ENCODE assay signal across 11 cellular contexts in the genomic region with DNA sequence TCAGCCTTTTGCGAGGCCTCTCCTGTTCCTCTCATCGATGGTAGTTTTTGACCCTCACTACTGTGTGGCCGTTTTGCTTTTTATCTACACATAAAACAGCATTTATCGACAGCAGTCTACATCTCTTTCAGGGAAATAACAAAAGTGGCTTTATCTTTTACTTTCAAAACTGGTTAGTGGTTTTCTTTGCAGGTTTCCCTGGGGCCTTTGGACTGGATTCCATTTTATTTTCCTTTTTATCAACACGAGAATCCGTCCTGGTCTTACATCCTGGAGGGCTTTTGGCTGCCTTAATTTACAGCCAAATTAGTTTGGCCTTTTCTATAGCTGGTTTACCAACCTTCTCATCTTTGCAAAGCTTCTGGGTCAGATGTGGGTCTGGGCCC. TPM values are rescaled to one million over a fixed set of nuclear protein-coding genes. Genes with fewer than 3 reads are reported as not detected.
DNase-seq lines count a peak whose midpoint lies in the region; ATAC-seq and TF ChIP-seq lines count a peak whose summit lies in the region.
"Had no signal": no experiment of that assay in that cellular context is flagged by ENCODE, and none has a peak within 500 bp of the region (broad histone marks: within the 10 kb centered on the region; RNA-seq: fewer than 3 reads in every experiment).

No MANE protein-coding gene starts in this region.

- H3K4me3 ChIP-seq in adrenal gland (peak overlapping the region in 3 of 4 donors; percentile 54 to 67 (median 62)), lower lobe of right lung (peak overlapping the region; percentile 55)

- DNase-seq in activated T-cell treated with anti-CD3 and anti-CD28 coated beads, Interleukin-2, amount 50 U/mL, for 4 hours, result no peak
- DNase-seq in activated T-cell treated with anti-CD3 and anti-CD28 coated beads, Interleukin-2, amount 50 U/mL, for 1 hour, result no peak
- DNase-seq in adrenal gland (no peak), lower lobe of right lung (no peak), type B pancreatic cell (ENCODE audit: extremely low spot score, unreplicated experiment) (no peak), NCI-H1105 (lab: John Stamatoyannopoulos, UW) (no peak), GOT3 (lab: John Stamatoyannopoulos, UW) (no peak)
- DNase-seq in activated effector memory CD4-positive, alpha-beta T cell treated with anti-CD3 and anti-CD28 coated beads, Interleukin-2, amount 50 U/mL, for 16 hours, result no peak

- no peak for TF ChIP-seq CTCF in adrenal gland (IDR thresholded peaks at IDR 0.05)
- TF ChIP-seq CTCF in lower lobe of right lung (IDR thresholded peaks at IDR 0.05), result no peak
- TF ChIP-seq CTCF in type B pancreatic cell (conservative IDR thresholded peaks at IDR 0.05), result no peak

- TF ChIP-seq POLR2A in adrenal gland (IDR thresholded peaks at IDR 0.05), result no peak

- H3K27ac Mint-ChIP-seq in type B pancreatic cell, result no peak overlapping the region

- no peak for ATAC-seq in activated T-cell treated with anti-CD3 and anti-CD28 coated beads, Interleukin-2, amount 50 U/mL, for 4 hours
- no peak for ATAC-seq in lower lobe of right lung

- no peaks in the 10 kb centered on the region for H3K9me3 ChIP-seq in adrenal gland (replicated peaks in 1 of 3)
- H3K9me3 ChIP-seq in lower lobe of right lung, result no peaks in the 10 kb centered on the region

- H3K27ac ChIP-seq in adrenal gland, result peak overlapping the region; percentile 81 to 91 (median 89)
- peak overlapping the region; percentile 79 for H3K27ac ChIP-seq in lower lobe of right lung

- 40 to 44% (median 43%) methylated on average over 6 of the region's 6 CpGs for WGBS in adrenal gland, 4 donors

- H3K4me1 ChIP-seq in adrenal gland (replicated peaks in 1 of 2), result peaks cover 6 to 28% of the 10 kb centered on the region in 2 donors
- no peaks in the 10 kb centered on the region for H3K4me1 ChIP-seq in lower lobe of right lung

- peak overlapping the region; percentile 87 for H3K4me3 Mint-ChIP-seq in activated T-cell treated with anti-CD3 and anti-CD28 coated beads, Interleukin-2, amount 50 U/mL, for 4 hours
- peak overlapping the region; percentile 64 for H3K4me3 Mint-ChIP-seq in type B pancreatic cell

- no peaks in the 10 kb centered on the region for H3K27me3 ChIP-seq in adrenal gland
- H3K27me3 ChIP-seq in lower lobe of right lung (ENCODE audit: low read depth), result peaks cover 5% of the 10 kb centered on the region

- no peaks in the 10 kb centered on the region for H3K27me3 Mint-ChIP-seq in activated T-cell treated with anti-CD3 and anti-CD28 coated beads, Interleukin-2, amount 50 U/mL, for 4 hours (ENCODE audit: low read depth)
- no peaks in the 10 kb centered on the region for H3K27me3 Mint-ChIP-seq in type B pancreatic cell

- intact Hi-C loops in adrenal gland (cut with DNase I) (no loop called here), lower lobe of right lung (cut with DNase I) (no loop called here)

- peaks cover 17% of the 10 kb centered on the region for H3K4me1 Mint-ChIP-seq in activated T-cell treated with anti-CD3 and anti-CD28 coated beads, Interleukin-2, amount 50 U/mL, for 4 hours (ENCODE audit: low read depth)
- H3K4me1 Mint-ChIP-seq in type B pancreatic cell (ENCODE audit: unreplicated experiment), result peaks cover 11% of the 10 kb centered on the region

- H3K9me3 Mint-ChIP-seq in activated T-cell treated with anti-CD3 and anti-CD28 coated beads, Interleukin-2, amount 50 U/mL, for 4 hours, result peaks cover 3% of the 10 kb centered on the region
- peaks cover 4% of the 10 kb centered on the region for H3K9me3 Mint-ChIP-seq in type B pancreatic cell

- no peaks in the 10 kb centered on the region for H3K36me3 Mint-ChIP-seq in activated T-cell treated with anti-CD3 and anti-CD28 coated beads, Interleukin-2, amount 50 U/mL, for 4 hours (ENCODE audit: insufficient read depth)
- H3K36me3 Mint-ChIP-seq in type B pancreatic cell, result no peaks in the 10 kb centered on the region

- H3K36me3 ChIP-seq in adrenal gland (replicated peaks in 1 of 2) (peaks cover 0 to under 1% of the 10 kb centered on the region in 2 donors), lower lobe of right lung (no peaks in the 10 kb centered on the region)

RNA-seq across cellular contexts. Expression of gene PKD2L2, which starts 0.8 kb away (rescaled TPM):
- not detected for total RNA-seq in activated T-cell treated with anti-CD3 and anti-CD28 coated beads, Interleukin-2, amount 50 U/mL, for 4 hours
- total RNA-seq in adrenal gland (under 1 TPM in 4 of 8 donors, not detected in 4; 0.14 to 0.52 (median 0.48) TPM), lower lobe of right lung (not detected), type B pancreatic cell (ENCODE audit: low replicate concordance) (not detected in 2 replicates)
- under 1 TPM in 2 of 3 donors, not detected in 1; 0.17 to 0.66 TPM for polyA plus RNA-seq in adrenal gland
- total RNA-seq: subcutaneous adipose tissue had no signal
- polyA plus RNA-seq: BJ had no signal

RNA-seq across cellular contexts. Expression of gene MYOT, which starts 20.8 kb away (rescaled TPM):
- not detected for total RNA-seq in activated T-cell treated with anti-CD3 and anti-CD28 coated beads, Interleukin-2, amount 50 U/mL, for 4 hours
- total RNA-seq in adrenal gland (1 to 10 TPM in 2 of 8 donors, under 1 TPM in 5, not detected in 1; 0.39 to 5.3 (median 0.86) TPM), lower lobe of right lung (not detected), type B pancreatic cell (ENCODE audit: low replicate concordance) (0.56 TPM in 1 of 2 replicates, not detected in the other)
- polyA plus RNA-seq in adrenal gland, result 1 to 10 TPM; 2.9 to 7.8 (median 3.7) TPM
- total RNA-seq: M059J had no signal
- polyA plus RNA-seq: BJ had no signal
